21 cellular contexts compared by ENCODE assay signal in the genomic region with DNA sequence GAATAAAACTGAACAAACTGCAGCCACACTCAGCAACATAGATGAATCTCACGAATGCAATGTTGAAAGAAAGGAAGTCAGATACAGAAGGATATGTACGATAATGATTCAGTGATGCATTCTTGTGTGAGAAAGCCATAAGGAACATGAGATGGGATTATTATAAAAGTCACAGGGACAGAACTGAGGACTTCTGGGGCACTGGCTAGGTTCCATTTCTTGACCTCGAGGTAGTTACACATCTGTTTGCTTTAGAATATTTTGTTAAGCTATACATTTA.
"Had no signal": no experiment of that assay in that cellular context is flagged by ENCODE, and none has a peak within 500 bp of the region (broad histone marks: within the 10 kb centered on the region; RNA-seq: fewer than 3 reads in every experiment).

No MANE protein-coding gene starts in this region.

- H3K36me3 ChIP-seq: adrenal gland, esophagus muscularis mucosa, left ventricle myocardium inferior, neutrophil, tibial nerve, uterus, WERI-Rb-1 had no signal

- H3K27me3 ChIP-seq: adrenal gland, esophagus muscularis mucosa, hepatocyte, neutrophil, tibial nerve, uterus had no signal

- H3K9me3 ChIP-seq: adrenal gland, left ventricle myocardium inferior, neutrophil, tibial nerve, uterus had no signal

- FAIRE-seq: kidney had no signal

- ATAC-seq: activated T-cell treated with anti-CD3 and anti-CD28 coated beads, Interleukin-2, amount 50 U/mL, for 4 hours; naive thymus-derived CD8-positive, alpha-beta T cell had no signal

- DNase-seq: activated CD4-positive, alpha-beta memory T cell treated with anti-CD3 and anti-CD28 coated beads, Interleukin-2, amount 10 ng/mL, durations not matched to agents 7 days and 5 days; activated effector memory CD4-positive, alpha-beta T cell treated with Interleukin-2 at 50 U/mL for 16 hours; activated naive CD4-positive, alpha-beta T cell treated with anti-CD3 and anti-CD28 coated beads, Interleukin-2, amount 50 U/mL, for 16 hours; activated T-cell treated with anti-CD3 and anti-CD28 coated beads, Interleukin-2, amount 50 U/mL, for 4 hours; adrenal gland; central memory CD4-positive, alpha-beta T cell; kidney; left ventricle myocardium inferior; naive thymus-derived CD8-positive, alpha-beta T cell; stimulated activated CD4-positive, alpha-beta T cell treated with anti-CD3 and anti-CD28 coated beads, Interleukin-2, amount 100 ng/mL, for 48 hours; stimulated activated naive B cell treated with anti-CD40 and anti-IgM and Interleukin-4, amounts not matched to agents 10 μg/mL and 1 μg/mL and 100 μg/mL, for 72 hours; substantia nigra; T1000; uterus; WERI-Rb-1 had no signal

- H3K27ac ChIP-seq: adrenal gland, coronary artery, esophagus muscularis mucosa, hepatocyte, left ventricle myocardium inferior, neutrophil, parathyroid adenoma, tibial nerve, uterus, WERI-Rb-1 had no signal

- H3K4me1 ChIP-seq: adrenal gland, esophagus muscularis mucosa, left ventricle myocardium inferior, parathyroid adenoma, tibial nerve, uterus had no signal

- H3K4me2 ChIP-seq: hepatocyte had no signal

- H3K4me3 ChIP-seq: adrenal gland, coronary artery, esophagus muscularis mucosa, hepatocyte, left ventricle myocardium inferior, tibial nerve, uterus had no signal

- H3K9ac ChIP-seq: parathyroid adenoma had no signal
